ENCODE assay signal across 1 cellular context in genomic region chr19:19152668-19153384, GRCh38.
A peak's percentile ranks its signal among the peaks of the same experiment; 100 is the strongest.
TF ChIP-seq lines count a peak whose summit lies in the region.

No MANE protein-coding gene starts in this region.

TF ChIP-seq in HepG2, 621 proteins besides CTCF, POLR2A, EP300 and RAD21:
- TF ChIP-seq ZNF768 (CRISPR knock-in tag; IDR thresholded peaks at IDR 0.05) (peak; percentile 90), RARG (CRISPR knock-in tag; IDR thresholded peaks at IDR 0.05; ENCODE audit: low read depth) (no peak)
TF ChIP-seq in HepG2: peak in this region for 1.
